ENCODE assay signal across 8 cellular contexts in genomic region chr14:34981743-34982420, GRCh38. TPM values are rescaled to one million over a fixed set of nuclear protein-coding genes. Genes with fewer than 3 reads are reported as not detected.
DNase-seq lines count a peak whose midpoint lies in the region; ATAC-seq, FAIRE-seq and TF ChIP-seq lines count a peak whose summit lies in the region.

No MANE protein-coding gene starts in this region.

- CTCF ChIA-PET in A673 (lab: Charles Lee) = interaction anchor here (0.8 kb wide), 1 partner anchor 109 kb away, joined by 3 read pairs; no protein-coding TSS in a partner anchor
- CTCF ChIA-PET in HepG2 (lab: Yijun Ruan, JAX; ENCODE audit: low intra/inter-chr PET ratio, low total read pairs) = no interaction called here

- H2AFZ ChIP-seq in SU-DHL-6 (ENCODE audit: low read depth, low read length, severe bottlenecking) (peak overlapping the region; percentile 54), HepG2 (ENCODE audit: low read length) (peak overlapping the region; percentile 24)

- H3K27ac ChIP-seq in A673 (ENCODE audit: low read depth, low read length, poor library complexity, severe bottlenecking) (peak overlapping the region; percentile 99), SU-DHL-6 (ENCODE audit: low read depth, low read length) (peak overlapping the region; percentile 91), HepG2 (ENCODE audit: extremely low read length, insufficient read depth, low read length) (peak overlapping the region; percentile 93)

- H3K27me3 ChIP-seq in A673 (replicated peaks; ENCODE audit: insufficient read depth, low read depth, low read length, poor library complexity) (no peaks in the 10 kb centered on the region), SU-DHL-6 (ENCODE audit: low read length) (no peaks in the 10 kb centered on the region), HepG2 (ENCODE audit: control insufficient read depth in 1 of 2, insufficient read depth in 2 of 2, low read length in 2 of 2) (peaks cover 0 to 3% of the 10 kb centered on the region in 2 experiments; a peak in 1 of 5 replicates)

- WGBS in HepG2 (ENCODE audit: low lambda C conversion rate) = under 1% methylated on average over 17 of the region's 17 CpGs

- peaks cover 15% of the 10 kb centered on the region for H3F3A ChIP-seq in SU-DHL-6 (ENCODE audit: insufficient read depth)

- POLR2A ChIA-PET in A673 (lab: Charles Lee; ENCODE audit: low non-redundant PET) (no interaction called here), HepG2 (lab: Yijun Ruan, JAX) (interaction anchor here (0.6 to 4.8 kb wide), 63 partner anchors 7 to 521 kb away, joined by 3 to 101 read pairs (median 4); partner anchors contain the start of genes BAZ1A, CFL2, FAM177A1 and NFKBIA)

- no peak for FAIRE-seq in HepG2 (lab: Jason Lieb, UNC)

- no peak for TF ChIP-seq POLR2A in HepG2 (IDR thresholded peaks at IDR 0.05; ENCODE audit: insufficient read depth in 1 of 2, low read depth in 2 of 2, low read length in 2 of 2)

- TF ChIP-seq EP300 in HepG2 (IDR thresholded peaks at IDR 0.05; ENCODE audit: low read depth in 2 of 2, low read length in 2 of 2) (0 out of 4 replicates have a peak, but pooled peaks of 1 of the 2 experiments have one; percentile 1), HepG2 (CRISPR knock-in tag; IDR thresholded peaks at IDR 0.05; ENCODE audit: borderline replicate concordance) (no peak)

- H3K4me3 ChIP-seq in A673 (ENCODE audit: low read depth, low read length, poor library complexity, severe bottlenecking) = peak overlapping the region; percentile 77
- peak overlapping the region; percentile 69 for H3K4me3 ChIP-seq in SU-DHL-6 (ENCODE audit: insufficient read depth, low read length, poor library complexity, severe bottlenecking)
- H3K4me3 ChIP-seq in cardiac fibroblast (replicated peaks in 1 of 2; ENCODE audit: low read depth in 2 of 2, low read length in 2 of 2) = peak overlapping the region; percentile 74 to 83
- peak overlapping the region; percentile 78 to 84 (median 80) for H3K4me3 ChIP-seq in HepG2 (replicated peaks in 1 of 3; ENCODE audit: insufficient read depth in 1 of 3, low read depth in 2 of 3, low read length in 3 of 3)

- ATAC-seq in GM18858 (IDR thresholded peaks at IDR 0.05; ENCODE audit: unreplicated experiment) (peak; percentile 1), HG03354 (IDR thresholded peaks at IDR 0.05; ENCODE audit: poor library complexity, severe bottlenecking, unreplicated experiment) (peak; percentile 25), HepG2 (peak; percentile 7)

- H3K9me2 ChIP-seq in SU-DHL-6 (replicated peaks; ENCODE audit: insufficient read depth, low read length) = no peaks in the 10 kb centered on the region

- intact Hi-C loops in A673 (cut with micrococcal nuclease; ENCODE audit: unreplicated experiment) = loop anchor here (2.0 to 10.0 kb wide), 3 partner anchors 107 to 430 kb away; partner anchors contain the start of gene BAZ1A
- intact Hi-C loops in HepG2 (cut with micrococcal nuclease; ENCODE audit: unreplicated experiment) = loop anchor here (1.0 to 10.0 kb wide), 10 partner anchors 64 to 517 kb away; partner anchors contain the start of genes BAZ1A, FAM177A1, PRORP and PSMA6

- H4K20me1 ChIP-seq in SU-DHL-6 (ENCODE audit: low read depth, low read length) (no peaks in the 10 kb centered on the region), HepG2 (ENCODE audit: insufficient read depth, low read length) (peaks cover 5% of the 10 kb centered on the region; the same call in 1 of the 2 replicates)

- BruUV-seq in A673 (replicated peaks; lab: Mats Ljungman, UMichigan) (no TSS peak), HepG2 (replicated peaks; lab: Mats Ljungman, UMichigan) (no TSS peak)

- H3K4me2 ChIP-seq in SU-DHL-6 (ENCODE audit: low read depth, low read length, poor library complexity, severe bottlenecking) (peak overlapping the region; percentile 82), HepG2 (ENCODE audit: low read depth, low read length) (peak overlapping the region; percentile 87)

- TF ChIP-seq RAD21 in HepG2 (CRISPR knock-in tag; IDR thresholded peaks at IDR 0.05) = no peak; the same call in 1 of the 2 replicates

- H3K79me2 ChIP-seq in SU-DHL-6 (ENCODE audit: insufficient read depth, low read length) (peaks cover 88% of the 10 kb centered on the region), HepG2 (ENCODE audit: insufficient read depth, low read length) (peaks cover 90% of the 10 kb centered on the region)

- H3K36me3 ChIP-seq in A673 (ENCODE audit: insufficient read depth, low read length, poor library complexity, severe bottlenecking) (no peaks in the 10 kb centered on the region), SU-DHL-6 (ENCODE audit: low read length) (peaks cover 6% of the 10 kb centered on the region; the same call in 1 of the 2 replicates), HepG2 (replicated peaks in 1 of 2; ENCODE audit: control insufficient read depth in 1 of 2, insufficient read depth in 2 of 2, low read length in 2 of 2) (peaks cover 0 to under 1% of the 10 kb centered on the region in 2 experiments; a peak in 1 of 5 replicates)

- H3K9me3 ChIP-seq in A673 (ENCODE audit: low read depth, low read length, poor library complexity, severe bottlenecking) (no peaks in the 10 kb centered on the region), SU-DHL-6 (ENCODE audit: insufficient read depth, low read length) (no peaks in the 10 kb centered on the region), HepG2 (ENCODE audit: low read length) (no peaks in the 10 kb centered on the region)

- peaks cover 24% of the 10 kb centered on the region for H3K4me1 ChIP-seq in A673 (ENCODE audit: insufficient read depth, low read length, poor library complexity, severe bottlenecking)
- peaks cover 52% of the 10 kb centered on the region for H3K4me1 ChIP-seq in HepG2 (ENCODE audit: insufficient read depth, low read length)

- H3K9ac ChIP-seq in SU-DHL-6 (ENCODE audit: low read length) (peak overlapping the region; percentile 88), HepG2 (ENCODE audit: insufficient read depth, low read depth, low read length) (peak overlapping the region; percentile 93)

- TF ChIP-seq CTCF in A673 (conservative IDR thresholded peaks at IDR 0.05; ENCODE audit: low read depth, low read length) (no peak), SU-DHL-6 (IDR thresholded peaks at IDR 0.05; ENCODE audit: insufficient read depth, low read length, poor library complexity, severe bottlenecking) (no peak), cardiac fibroblast (IDR thresholded peaks at IDR 0.05; ENCODE audit: low read depth, low read length) (peak; percentile 49), HepG2 (CRISPR knock-in tag; IDR thresholded peaks at IDR 0.05) (no peak)

- DNase-seq in A673 (ENCODE audit: low spot score) (peak; percentile 59), cardiac fibroblast (ENCODE audit: low read depth in 2 of 2) (peak; percentile 58), HepG2 (ENCODE audit: low spot score) (no peak), SKM-1 (lab: John Stamatoyannopoulos, UW; ENCODE audit: unreplicated experiment) (no peak)
- peak; percentile 6 to 12 for DNase-seq in stimulated activated CD8-positive, alpha-beta memory T cell treated with anti-CD3 and anti-CD28 coated beads, Interleukin-15, amount 100 ng/mL, for 48 hours (ENCODE audit: low read depth in 2 of 2)

- in situ Hi-C loops in HepG2 (cut with HindIII; ENCODE audit: extremely low pct_ligation_motif_present, low pct_unique_long_range_greater_than_20kb) = loop anchor here (5.0 kb wide), 1 partner anchor 65 kb away; the partner anchor contains the start of gene FAM177A1

TF ChIP-seq in HepG2, 621 proteins besides CTCF, POLR2A, EP300 and RAD21 (continues in another document):
- TF ChIP-seq ZFP37 (CRISPR knock-in tag; IDR thresholded peaks at IDR 0.05; ENCODE audit: borderline replicate concordance) (no peak), ZNF17 (CRISPR knock-in tag; IDR thresholded peaks at IDR 0.05) (peak; percentile 92; the same call in 1 of the 2 replicates), CBX2 (IDR thresholded peaks at IDR 0.05; ENCODE audit: low read depth, low read length) (no peak), CBX2 (CRISPR knock-in tag; IDR thresholded peaks at IDR 0.05; ENCODE audit: low read depth) (peak; percentile 96; the same call in 1 of the 2 replicates)
- TF ChIP-seq, protein P1, sequence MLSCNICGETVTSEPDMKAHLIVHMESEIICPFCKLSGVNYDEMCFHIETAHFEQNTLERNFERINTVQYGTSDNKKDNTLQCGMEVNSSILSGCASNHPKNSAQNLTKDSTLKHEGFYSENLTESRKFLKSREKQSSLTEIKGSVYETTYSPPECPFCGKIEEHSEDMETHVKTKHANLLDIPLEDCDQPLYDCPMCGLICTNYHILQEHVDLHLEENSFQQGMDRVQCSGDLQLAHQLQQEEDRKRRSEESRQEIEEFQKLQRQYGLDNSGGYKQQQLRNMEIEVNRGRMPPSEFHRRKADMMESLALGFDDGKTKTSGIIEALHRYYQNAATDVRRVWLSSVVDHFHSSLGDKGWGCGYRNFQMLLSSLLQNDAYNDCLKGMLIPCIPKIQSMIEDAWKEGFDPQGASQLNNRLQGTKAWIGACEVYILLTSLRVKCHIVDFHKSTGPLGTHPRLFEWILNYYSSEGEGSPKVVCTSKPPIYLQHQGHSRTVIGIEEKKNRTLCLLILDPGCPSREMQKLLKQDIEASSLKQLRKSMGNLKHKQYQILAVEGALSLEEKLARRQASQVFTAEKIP (CRISPR knock-in tag; IDR thresholded peaks at IDR 0.05; ENCODE audit: borderline replicate concordance) = no peak

RNA-seq across cellular contexts. Expression of gene SRP54, which starts 0.9 kb away (rescaled TPM):
- 60.2 and 60.3 TPM in 2 replicates for total RNA-seq in A673 (2021)
- 207 and 297 TPM in 2 replicates for total RNA-seq in HepG2 (2016; rRNA removed; fragmentation: Illumina TruSeq; extraction: Trizol)
- 26.1 and 28.6 TPM in 2 replicates for total RNA-seq in HepG2 (2016; cell fraction: cytosol; rRNA removed; fragmentation: Illumina TruSeq; extraction: Trizol; ENCODE audit: low read depth)
- 210 and 295 TPM in 2 replicates for total RNA-seq in HepG2 (2016; cell fraction: insoluble cytoplasmic fraction; rRNA removed; fragmentation: Illumina TruSeq; extraction: Trizol)
- total RNA-seq in HepG2 (2016; cell fraction: membrane; rRNA removed; fragmentation: Illumina TruSeq; extraction: Trizol) = 41.2 and 50.0 TPM in 2 replicates
- total RNA-seq in HepG2 (2016; cell fraction: nucleus; rRNA removed; fragmentation: Illumina TruSeq; extraction: Trizol) = 128 and 142 TPM in 2 replicates
- polyA plus RNA-seq in HepG2 (2011; rRNA removed) = 36.0 and 42.2 TPM in 2 replicates
- polyA plus RNA-seq in HepG2 (2011; cell fraction: cytosol; rRNA removed) = 45.2 and 47.0 TPM in 2 replicates
- 62.5 and 64.9 TPM in 2 replicates for polyA plus RNA-seq in HepG2 (2011; cell fraction: nucleus; rRNA removed)
- polyA plus RNA-seq in HepG2 (2012) = 101 and 113 TPM in 2 replicates
- polyA plus RNA-seq in HepG2 (2016; cell fraction: cytosol; fragmentation: Illumina TruSeq; extraction: Trizol; ENCODE audit: low read depth) = 7.5 and 9.1 TPM in 2 replicates
- 244 and 260 TPM in 2 replicates for polyA plus RNA-seq in HepG2 (2016; cell fraction: insoluble cytoplasmic fraction; fragmentation: Illumina TruSeq; extraction: Trizol; ENCODE audit: low read depth)
- 15.4 and 17.7 TPM in 2 replicates for polyA plus RNA-seq in HepG2 (2016; cell fraction: membrane; fragmentation: Illumina TruSeq; extraction: Trizol; ENCODE audit: low read depth)
- polyA plus RNA-seq in HepG2 (2016; cell fraction: nucleus; fragmentation: Illumina TruSeq; extraction: Trizol; ENCODE audit: insufficient read depth, low read depth) = 152 and 167 TPM in 2 replicates
- 25.4 and 57.6 TPM in 2 replicates for polyA minus RNA-seq in HepG2 (2011; rRNA and poly(A)+ RNA removed; ENCODE audit: low replicate concordance)
- polyA minus RNA-seq in HepG2 (2011; cell fraction: cytosol; rRNA and poly(A)+ RNA removed) = 60.0 and 62.4 TPM in 2 replicates
- 159 TPM in 2 replicates for polyA minus RNA-seq in HepG2 (2011; cell fraction: nucleus; rRNA and poly(A)+ RNA removed)

Comparison
In these comparisons a context has a peak if more than half of its experiments do, and no peak if none do; other contexts are left out.
1. DNase-seq: peak in A673 (single experiment), cardiac fibroblast (2 of 2) and stimulated activated CD8-positive, alpha-beta memory T cell treated with anti-CD3 and anti-CD28 coated beads, Interleukin-15, amount 100 ng/mL, for 48 hours (2 of 2); none in HepG2 (single experiment) and SKM-1 (single experiment).
2. Peak in every context shown above with its lines, with median percentiles within 50 percentile points of each other: H3K27ac ChIP-seq, H3K4me3 ChIP-seq and ATAC-seq.